In genomic region chr11:18844753-18845367, GRCh38 we compare ENCODE assay signal across 9 cellular contexts. TPM values are rescaled to one million over a fixed set of nuclear protein-coding genes. Genes with fewer than 3 reads are reported as not detected.
DNase-seq lines count a peak whose midpoint lies in the region; ATAC-seq and TF ChIP-seq lines count a peak whose summit lies in the region.
"Had no signal": no experiment of that assay in that cellular context is flagged by ENCODE, and none has a peak within 500 bp of the region (broad histone marks: within the 10 kb centered on the region; RNA-seq: fewer than 3 reads in every experiment).

No MANE protein-coding gene starts in this region.

- no peak overlapping the region for H3K4me3 Mint-ChIP-seq in natural killer cell

- ATAC-seq in GM19351 (IDR thresholded peaks at IDR 0.05; ENCODE audit: unreplicated experiment) (peak; percentile 84), natural killer cell (peak in 2 of 3 donors; percentile 32 to 55), GM19035 (IDR thresholded peaks at IDR 0.05; ENCODE audit: unreplicated experiment) (no peak), HG02610 (IDR thresholded peaks at IDR 0.05; ENCODE audit: unreplicated experiment) (no peak)

- DNase-seq in NCI-H2196 treated with DMSO at 0.1 percent for 48 hours (lab: John Stamatoyannopoulos, UW; ENCODE audit: unreplicated experiment) (peak; percentile 12), brain microvascular endothelial cell (peak; percentile 37), natural killer cell (no peak)
- no peak for DNase-seq in activated T-cell treated with anti-CD3 and anti-CD28 coated beads, Interleukin-2, amount 50 U/mL, for 1 hour
- DNase-seq: left cardiac atrium had no signal

- in situ Hi-C loops in brain microvascular endothelial cell (cut with HindIII; ENCODE audit: low pct_ligation_motif_present, low sequenced_read_pairs): no loop called here

- H3K4me3 ChIP-seq in brain microvascular endothelial cell (ENCODE audit: low read depth, low read length): no peak overlapping the region

- H3K4me1 Mint-ChIP-seq in natural killer cell: no peaks in the 10 kb centered on the region

- no peaks in the 10 kb centered on the region for H3K36me3 ChIP-seq in brain microvascular endothelial cell (replicated peaks)

- intact Hi-C loops in natural killer cell (cut with micrococcal nuclease): no loop called here

- H3K36me3 Mint-ChIP-seq in natural killer cell: no peaks in the 10 kb centered on the region

- no peaks in the 10 kb centered on the region for H3K27me3 ChIP-seq in brain microvascular endothelial cell (replicated peaks)

- H3K27ac ChIP-seq in C4-2B (no peak overlapping the region), brain microvascular endothelial cell (no peak overlapping the region)

- peak; percentile 85 for TF ChIP-seq CTCF in C4-2B (conservative IDR thresholded peaks at IDR 0.05)
- peak; percentile 74 for TF ChIP-seq CTCF in brain microvascular endothelial cell (IDR thresholded peaks at IDR 0.05; ENCODE audit: low read depth, low read length, missing control alignments)
- peak; percentile 48 for TF ChIP-seq CTCF in natural killer cell (IDR thresholded peaks at IDR 0.05)

- H3K9me3 Mint-ChIP-seq in natural killer cell: peaks cover 5 to 6% of the 10 kb centered on the region in 2 donors

- H3K27me3 Mint-ChIP-seq in natural killer cell (ENCODE audit: low read depth in 2 of 2): peaks cover 23 to 63% of the 10 kb centered on the region in 2 donors

- H3K27ac Mint-ChIP-seq in natural killer cell: no peak overlapping the region

RNA-seq across cellular contexts. Expression of gene PTPN5, which starts 53.3 kb away (rescaled TPM):
- not detected for total RNA-seq in natural killer cell

Comparison
In these comparisons a context has a peak if more than half of its experiments do, and no peak if none do; other contexts are left out.
1. ATAC-seq: peak in GM19351 (single experiment) and natural killer cell (2 of 3); none in GM19035 (single experiment) and HG02610 (single experiment).
2. DNase-seq: peak in NCI-H2196 treated with DMSO at 0.1 percent for 48 hours (single experiment) and brain microvascular endothelial cell (single experiment); none in natural killer cell (single experiment) and activated T-cell treated with anti-CD3 and anti-CD28 coated beads, Interleukin-2, amount 50 U/mL, for 1 hour (single experiment).
3. Peak in every context shown above with its lines, with median percentiles within 50 percentile points of each other: CTCF ChIP-seq.